In genomic region chr10:70267161-70267933, GRCh38 we compare ENCODE assay signal across 9 cellular contexts. TPM values are rescaled to one million over a fixed set of nuclear protein-coding genes. Genes with fewer than 3 reads are reported as not detected.
DNase-seq lines count a peak whose midpoint lies in the region; ATAC-seq, FAIRE-seq and TF ChIP-seq lines count a peak whose summit lies in the region.
"Had no signal": no experiment of that assay in that cellular context is flagged by ENCODE, and none has a peak within 500 bp of the region (broad histone marks: within the 10 kb centered on the region; RNA-seq: fewer than 3 reads in every experiment).

No MANE protein-coding gene starts in this region.

- H2AK5ac ChIP-seq in H1 (ENCODE audit: low read depth, low read length): no peak overlapping the region

- no peak overlapping the region for H3K14ac ChIP-seq in H1 (ENCODE audit: insufficient read length)

- whole genome bisulfite sequencing in H1 (ENCODE audit: extremely low coverage in 1 of 2, insufficient coverage in 1 of 2, insufficient read length in 1 of 2, insufficient replicate concordance in 2 of 2, low coverage in 1 of 2, low lambda C conversion rate in 2 of 2, missing lambda C conversion rate in 1 of 2), 2 experiments: 67% methylated on average over 9 of the region's 9 CpGs; no CpG with 5 or more reads in 1 of the 2 experiments

- H3K9me3 ChIP-seq in H1 (ENCODE audit: insufficient read depth in 2 of 2, low read depth in 1 of 2, low read length in 1 of 2): 0 out of 4 replicates have a peak, but pooled peaks cover 0 to 3% of the 10 kb centered on the region in 2 experiments
- H3K9me3 ChIP-seq: Peyer's patch had no signal

- no peaks in the 10 kb centered on the region for H3K36me3 ChIP-seq in GM06990 (ENCODE audit: control insufficient read depth, insufficient read depth, low read length)
- H3K36me3 ChIP-seq in H1 (ENCODE audit: control insufficient read depth in 2 of 4, insufficient read depth in 4 of 4, low read length in 3 of 4): no peaks in the 10 kb centered on the region
- H3K36me3 ChIP-seq: Peyer's patch had no signal

- H3K9ac ChIP-seq in H1 (replicated peaks in 1 of 4; ENCODE audit: extremely low read depth in 1 of 4, low read depth in 3 of 4, low read length in 3 of 4): no peak overlapping the region

- no peaks in the 10 kb centered on the region for H3K79me2 ChIP-seq in H1 (ENCODE audit: control insufficient read depth in 1 of 2, insufficient read depth in 2 of 2, low read length in 2 of 2)

- H2BK15ac ChIP-seq in H1 (ENCODE audit: low read length): no peak overlapping the region

- no peak overlapping the region for H3K23ac ChIP-seq in H1 (ENCODE audit: insufficient read length)

- H3K27me3 ChIP-seq in GM06990 (replicated peaks; ENCODE audit: control insufficient read depth, insufficient read depth, low read length) (no peaks in the 10 kb centered on the region), H1 (replicated peaks in 1 of 4; ENCODE audit: control insufficient read depth in 3 of 4, extremely low read depth in 1 of 4, insufficient read depth in 3 of 4, low read length in 3 of 4) (no peaks in the 10 kb centered on the region)
- H3K27me3 ChIP-seq: Peyer's patch had no signal

- no peaks in the 10 kb centered on the region for H3K79me1 ChIP-seq in H1 (ENCODE audit: low read depth, low read length)

- H2BK5ac ChIP-seq in H1 (ENCODE audit: low read depth, low read length): no peak overlapping the region

- CTCF ChIA-PET in H1 (lab: Charles Lee; ENCODE audit: partially characterized antibody): interaction anchor here (0.6 to 17.4 kb wide), 31 partner anchors 7 to 180 kb away, joined by 3 to 329 read pairs (median 5); partner anchors contain the start of gene NPFFR1
- CTCF ChIA-PET in GM10248 (lab: Yijun Ruan, JAX): interaction anchor here (0.6 to 2.7 kb wide), 11 partner anchors 11 to 99 kb away, joined by 3 to 19 read pairs (median 4); no protein-coding TSS in a partner anchor

- H3K27ac ChIP-seq in H1 (ENCODE audit: low read depth, low read length): no peak overlapping the region
- H3K27ac ChIP-seq: Peyer's patch had no signal

- no peak overlapping the region for H4K5ac ChIP-seq in H1 (ENCODE audit: insufficient read length, low read depth, low read length)

- TF ChIP-seq EP300 in H1 (IDR thresholded peaks at IDR 0.05; ENCODE audit: borderline replicate concordance in 1 of 2, low read depth in 2 of 2, low read length in 2 of 2): no peak

- H3K4me2 ChIP-seq in H1 (ENCODE audit: insufficient read depth in 1 of 2, low read depth in 2 of 2, low read length in 2 of 2): no peak overlapping the region

- no peak overlapping the region for H3K56ac ChIP-seq in H1 (replicated peaks; ENCODE audit: insufficient read length, low read depth, low read length)

- no peak overlapping the region for H3K4me3 ChIP-seq in GM06990 (replicated peaks; ENCODE audit: low read depth, low read length)
- no peak overlapping the region for H3K4me3 ChIP-seq in H1 (ENCODE audit: extremely low read depth in 1 of 4, insufficient read depth in 2 of 4, low read depth in 3 of 4, low read length in 4 of 4)
- H3K4me3 ChIP-seq in retinal pigment epithelial cell (ENCODE audit: low read length): no peak overlapping the region
- H3K4me3 ChIP-seq: Peyer's patch had no signal

- no peaks in the 10 kb centered on the region for H3K4me1 ChIP-seq in H1 (replicated peaks in 1 of 4; ENCODE audit: control insufficient read depth in 3 of 4, insufficient read depth in 4 of 4, low read length in 3 of 4)
- H3K4me1 ChIP-seq: Peyer's patch had no signal

- no peak for TF ChIP-seq POLR2A in H1 (IDR thresholded peaks at IDR 0.05; ENCODE audit: control extremely low read depth in 1 of 2, low read depth in 2 of 2, low read length in 2 of 2)

- no peak overlapping the region for H4K91ac ChIP-seq in H1 (replicated peaks; ENCODE audit: insufficient read length, low read length)

- H4K20me1 ChIP-seq in H1 (replicated peaks in 1 of 2; ENCODE audit: control insufficient read depth in 1 of 2, insufficient read depth in 2 of 2, low read length in 2 of 2): no peaks in the 10 kb centered on the region

- no peak overlapping the region for H2BK12ac ChIP-seq in H1 (ENCODE audit: low read depth, low read length)

- no peak overlapping the region for H4K8ac ChIP-seq in H1 (ENCODE audit: extremely low read depth, insufficient read depth, low read length)

- peak; percentile 32 for TF ChIP-seq CTCF in GM06990 (IDR thresholded peaks at IDR 0.05; ENCODE audit: insufficient read depth, low read length, poor library complexity, severe bottlenecking)
- TF ChIP-seq CTCF in H1 (IDR thresholded peaks at IDR 0.05; ENCODE audit: control extremely low read depth in 1 of 3, insufficient read depth in 1 of 3, low read depth in 1 of 3, low read length in 3 of 3): peak; percentile 67 to 84 (median 79)
- TF ChIP-seq CTCF in retinal pigment epithelial cell (conservative IDR thresholded peaks at IDR 0.05; ENCODE audit: low read depth, low read length): peak; percentile 32
- no peak for TF ChIP-seq CTCF in GM10248 (IDR thresholded peaks at IDR 0.05; ENCODE audit: control extremely low read depth, extremely low read depth, low read depth, missing control alignments)

- no peaks in the 10 kb centered on the region for H3K23me2 ChIP-seq in H1 (ENCODE audit: low read depth, low read length)

- POLR2A ChIA-PET in H1 (lab: Charles Lee; ENCODE audit: partially characterized antibody): interaction anchor here (1.9 kb wide), 1 partner anchor 121 kb away, joined by 7 read pairs; the partner anchor contains the start of gene TYSND1
- POLR2A ChIA-PET in GM10248 (lab: Yijun Ruan, JAX): no interaction called here

- TF ChIP-seq RAD21 in H1 (IDR thresholded peaks at IDR 0.05 in 1 of 2, conservative IDR thresholded peaks at IDR 0.05 in 1 of 2; ENCODE audit: low read depth in 2 of 2, low read length in 2 of 2): peak; percentile 39 to 63; a peak in 3 of 4 replicates

- ATAC-seq in HG02798 (IDR thresholded peaks at IDR 0.05; ENCODE audit: poor library complexity, unreplicated experiment): no peak

- no peak overlapping the region for H2BK20ac ChIP-seq in H1 (ENCODE audit: low read length)

- no peak overlapping the region for H2AFZ ChIP-seq in H1 (ENCODE audit: low read length)

- no peak for FAIRE-seq in H1 (lab: Jason Lieb, UNC)

- no peak overlapping the region for H3K18ac ChIP-seq in H1 (ENCODE audit: extremely low read depth, low read length)

- H3K4ac ChIP-seq in H1 (replicated peaks; ENCODE audit: insufficient read length, low read depth, low read length): no peak overlapping the region

- no peak for DNase-seq in GM06990 (ENCODE audit: extremely low read depth, insufficient read length)
- peak; percentile 36 for DNase-seq in NCI-H460 (ENCODE audit: extremely low read depth, low read depth)
- DNase-seq in H1 (ENCODE audit: low read depth in 1 of 2, low spot score in 2 of 2): peak in 1 of 2 experiments; percentile 89
- DNase-seq in retinal pigment epithelial cell (ENCODE audit: low read depth): peak; percentile 57
- DNase-seq in amygdala (lab: John Stamatoyannopoulos, UW): no peak
- no peak for DNase-seq in T-helper 2 cell
- no peak for DNase-seq in GM10248 (ENCODE audit: extremely low spot score)

- H2BK120ac ChIP-seq in H1 (replicated peaks; ENCODE audit: low read depth, low read length): no peak overlapping the region

TF ChIP-seq in H1, 55 proteins besides CTCF, POLR2A, EP300 and RAD21:
- TF ChIP-seq CREB1 (IDR thresholded peaks at IDR 0.05): peak; percentile 48; the same call in 1 of the 2 replicates
- no peak for TF ChIP-seq BCL11A (IDR thresholded peaks at IDR 0.05; ENCODE audit: low read depth in 2 of 2, low read length in 2 of 2)

RNA-seq across cellular contexts. Expression of gene NPFFR1, which starts 16.5 kb away (rescaled TPM):
- not detected in 2 replicates for total RNA-seq in NCI-H460 (2014; rRNA removed; shearing (Covaris generic))
- polyA plus RNA-seq in NCI-H460 (2014; cell fraction: nucleus; rRNA removed): not detected in 2 replicates
- total RNA-seq in H1 (2021; fragmentation: NEBNext Ultra II Directional; extraction: Animal tissue kit (Norgen Biotek cat#: 25700)): 0.06 TPM in 1 of 2 replicates, not detected in the other
- 0.02 and 0.03 TPM in 2 replicates for polyA plus RNA-seq in H1 (2011; rRNA removed)
- 0.03 TPM for polyA plus RNA-seq in H1 (2011; cell fraction: cytosol; rRNA removed)
- polyA plus RNA-seq in H1 (2011; cell fraction: nucleus; rRNA removed): 0.04 TPM
- 0.04 TPM in 2 of 4 replicates, not detected in the others for polyA plus RNA-seq in H1 (2012, experiment 1 of 2)
- polyA plus RNA-seq in H1 (2012, experiment 2 of 2): 0.01 TPM
- under 0.01 TPM for polyA plus RNA-seq in H1 (2013, experiment 1 of 2)
- 0.02 TPM for polyA plus RNA-seq in H1 (2013, experiment 2 of 2)
- polyA minus RNA-seq in H1 (2011; rRNA and poly(A)+ RNA removed): 0.02 and 0.03 TPM in 2 replicates
- polyA minus RNA-seq in H1 (2011; cell fraction: cytosol; rRNA and poly(A)+ RNA removed): not detected
- 0.10 TPM for polyA minus RNA-seq in H1 (2011; cell fraction: nucleus; rRNA and poly(A)+ RNA removed)
- total RNA-seq: Peyer's patch had no signal

RNA-seq across cellular contexts. Expression of gene PPA1, which starts 34.1 kb away (rescaled TPM):
- total RNA-seq in NCI-H460 (2014; rRNA removed; shearing (Covaris generic)): 389 and 397 TPM in 2 replicates
- polyA plus RNA-seq in NCI-H460 (2014; cell fraction: nucleus; rRNA removed): 258 and 309 TPM in 2 replicates
- 181 and 191 TPM in 2 replicates for total RNA-seq in H1 (2021; fragmentation: NEBNext Ultra II Directional; extraction: Animal tissue kit (Norgen Biotek cat#: 25700))
- 43.7 and 77.0 TPM in 2 replicates for polyA plus RNA-seq in H1 (2011; rRNA removed)
- 120 TPM for polyA plus RNA-seq in H1 (2011; cell fraction: cytosol; rRNA removed)
- 50.0 TPM for polyA plus RNA-seq in H1 (2011; cell fraction: nucleus; rRNA removed)
- 112 to 128 TPM (median 119 TPM) in 4 replicates for polyA plus RNA-seq in H1 (2012, experiment 1 of 2)
- polyA plus RNA-seq in H1 (2012, experiment 2 of 2): 29.4 TPM
- 115 TPM for polyA plus RNA-seq in H1 (2013, experiment 1 of 2)
- 126 TPM for polyA plus RNA-seq in H1 (2013, experiment 2 of 2)
- polyA minus RNA-seq in H1 (2011; rRNA and poly(A)+ RNA removed): 56.6 and 79.1 TPM in 2 replicates
- 38.6 TPM for polyA minus RNA-seq in H1 (2011; cell fraction: cytosol; rRNA and poly(A)+ RNA removed)
- 31.7 TPM for polyA minus RNA-seq in H1 (2011; cell fraction: nucleus; rRNA and poly(A)+ RNA removed)

Comparison
In these comparisons a context has a peak if more than half of its experiments do, and no peak if none do; other contexts are left out.
1. DNase-seq: peak in NCI-H460 (single experiment) and retinal pigment epithelial cell (single experiment); none in GM06990 (single experiment), amygdala (0 of 56), T-helper 2 cell (0 of 5) and GM10248 (single experiment).